ENCODE assay signal across 21 cellular contexts in genomic region chrX:43269201-43269600, GRCh38.
"Had no signal": no experiment of that assay in that cellular context is flagged by ENCODE, and none has a peak within 500 bp of the region (broad histone marks: within the 10 kb centered on the region; RNA-seq: fewer than 3 reads in every experiment).

No MANE protein-coding gene starts in this region.

- H3K27ac ChIP-seq: ascending aorta, heart left ventricle, sigmoid colon, upper lobe of right lung had no signal

- H3K4me1 ChIP-seq: ascending aorta, heart left ventricle, sigmoid colon, upper lobe of right lung had no signal

- H3K9me3 ChIP-seq: ascending aorta, sigmoid colon, upper lobe of right lung had no signal

- H3K36me3 ChIP-seq: ascending aorta, heart left ventricle, sigmoid colon, upper lobe of right lung had no signal

- H3K9me3 Mint-ChIP-seq: activated T-cell treated with anti-CD3 and anti-CD28 coated beads, Interleukin-2, amount 50 U/mL, for 4 hours; effector memory CD8-positive, alpha-beta T cell had no signal

- H3K4me1 Mint-ChIP-seq: activated CD8-positive, alpha-beta memory T cell treated with anti-CD3 and anti-CD28 coated beads, Interleukin-2, amount 10 ng/mL, durations not matched to agents 7 days and 5 days; activated naive CD8-positive, alpha-beta T cell treated with anti-CD3 and anti-CD28 coated beads, Interleukin-2, amount 10 ng/mL, durations not matched to agents 7 days and 5 days; nephron progenitor cell had no signal

- H3K4me3 ChIP-seq: ascending aorta, heart left ventricle, sigmoid colon, upper lobe of right lung had no signal

- FAIRE-seq: kidney had no signal

- H3K4me3 Mint-ChIP-seq: activated CD8-positive, alpha-beta memory T cell treated with anti-CD3 and anti-CD28 coated beads, Interleukin-2, amount 10 ng/mL, durations not matched to agents 7 days and 5 days; activated naive CD8-positive, alpha-beta T cell treated with anti-CD3 and anti-CD28 coated beads, Interleukin-2, amount 10 ng/mL, durations not matched to agents 7 days and 5 days; activated T-cell treated with anti-CD3 and anti-CD28 coated beads, Interleukin-2, amount 50 U/mL, for 4 hours; effector memory CD8-positive, alpha-beta T cell; nephron progenitor cell; T-helper 2 cell treated with Interferon-gamma antibody and Interleukin-4, amounts not matched to agents 5 μg/mL and 100 μg/mL, for 36 hours had no signal

- ATAC-seq: activated CD8-positive, alpha-beta memory T cell treated with anti-CD3 and anti-CD28 coated beads, Interleukin-2, amount 10 ng/mL, durations not matched to agents 7 days and 5 days; activated T-cell treated with anti-CD3 and anti-CD28 coated beads, Interleukin-2, amount 50 U/mL, for 4 hours; effector memory CD8-positive, alpha-beta T cell; heart left ventricle; left ventricle myocardium superior; stimulated activated naive CD8-positive, alpha-beta T cell treated with anti-CD3 and anti-CD28 coated beads, Interleukin-15, Interleukin-2, amounts not matched to agents 100 U/mL and 50 U/mL, for 24 hours; upper lobe of right lung had no signal

- H3K27me3 Mint-ChIP-seq: activated CD8-positive, alpha-beta memory T cell treated with anti-CD3 and anti-CD28 coated beads, Interleukin-2, amount 10 ng/mL, durations not matched to agents 7 days and 5 days; activated naive CD8-positive, alpha-beta T cell treated with anti-CD3 and anti-CD28 coated beads, Interleukin-2, amount 10 ng/mL, durations not matched to agents 7 days and 5 days; effector memory CD8-positive, alpha-beta T cell had no signal

- H3K27ac Mint-ChIP-seq: activated CD8-positive, alpha-beta memory T cell treated with anti-CD3 and anti-CD28 coated beads, Interleukin-2, amount 10 ng/mL, durations not matched to agents 7 days and 5 days; activated naive CD8-positive, alpha-beta T cell treated with anti-CD3 and anti-CD28 coated beads, Interleukin-2, amount 10 ng/mL, durations not matched to agents 7 days and 5 days; effector memory CD8-positive, alpha-beta T cell; nephron progenitor cell; T-helper 2 cell treated with Interferon-gamma antibody and Interleukin-4, amounts not matched to agents 5 μg/mL and 100 μg/mL, for 36 hours had no signal

- DNase-seq: activated CD4-positive, alpha-beta T cell treated with anti-CD3 and anti-CD28 coated beads, Interleukin-2, amount 50 U/mL, for 48 hours; activated CD4-positive, CD25-positive, alpha-beta regulatory T cell treated with anti-CD3 and anti-CD28 coated beads, Interleukin-2, amount 50 U/mL, for 72 hours; activated CD8-positive, alpha-beta memory T cell treated with anti-CD3 and anti-CD28 coated beads, Interleukin-2, amount 10 ng/mL, durations not matched to agents 7 days and 5 days; activated naive CD8-positive, alpha-beta T cell treated with anti-CD3 and anti-CD28 coated beads, Interleukin-2, amount 10 ng/mL, durations not matched to agents 7 days and 5 days; activated T-cell treated with anti-CD3 and anti-CD28 coated beads, Interleukin-2, amount 50 U/mL, for 4 hours; caudate nucleus; cortex of kidney; effector memory CD8-positive, alpha-beta T cell; erythroblast; heart left ventricle; kidney; left ventricle myocardium superior; nephron progenitor cell; sigmoid colon; stimulated activated CD4-positive, alpha-beta T cell treated with anti-CD3 and anti-CD28 coated beads, Interleukin-4, amount 100 ng/mL, for 1 hour; stimulated activated CD8-positive, alpha-beta memory T cell treated with anti-CD3 and anti-CD28 coated beads, Interleukin-4, amount 100 ng/mL, for 48 hours; stimulated activated naive CD8-positive, alpha-beta T cell treated with anti-CD3 and anti-CD28 coated beads, Interleukin-15, Interleukin-2, amounts not matched to agents 100 U/mL and 50 U/mL, for 24 hours; SW 1271; upper lobe of right lung had no signal

- H3K36me3 Mint-ChIP-seq: activated CD8-positive, alpha-beta memory T cell treated with anti-CD3 and anti-CD28 coated beads, Interleukin-2, amount 10 ng/mL, durations not matched to agents 7 days and 5 days; activated naive CD8-positive, alpha-beta T cell treated with anti-CD3 and anti-CD28 coated beads, Interleukin-2, amount 10 ng/mL, durations not matched to agents 7 days and 5 days had no signal

- H3K27me3 ChIP-seq: ascending aorta, sigmoid colon, upper lobe of right lung had no signal
